ENCODE assay signal across 18 cellular contexts in the genomic region with DNA sequence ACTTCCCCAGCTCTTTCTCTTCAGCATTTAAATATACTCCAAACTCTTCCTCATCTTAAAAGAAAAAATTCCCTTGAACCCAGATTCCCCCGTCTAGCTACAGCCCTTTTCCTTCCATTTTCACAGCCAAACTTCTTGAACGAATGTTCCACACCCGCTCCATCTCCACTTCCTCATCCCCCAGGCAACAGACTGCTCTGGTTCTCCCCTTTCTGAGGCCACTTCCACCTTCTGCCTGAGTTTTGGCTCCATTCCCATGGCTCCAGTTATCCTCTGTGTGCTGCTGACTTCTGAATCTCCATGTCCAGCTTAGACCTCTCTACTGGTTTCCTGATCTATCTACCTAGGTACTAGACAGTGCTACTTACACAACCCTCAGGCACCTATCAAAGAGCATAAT.
"Had no signal": no experiment of that assay in that cellular context is flagged by ENCODE, and none has a peak within 500 bp of the region (broad histone marks: within the 10 kb centered on the region; RNA-seq: fewer than 3 reads in every experiment).

No MANE protein-coding gene starts in this region.

- H3K9me3 Mint-ChIP-seq: activated T-helper 1 cell treated with anti-CD3 and anti-CD28 coated beads, Interleukin-12 subunit alpha, Interleukin-12 subunit beta, Interleukin-2, Interleukin-4 antibody, amounts not matched to agents 30 ng/mL and 10 ng/mL and 1 ng/mL, durations not matched to agents 14 hours and 24 hours and 36 hours; natural killer cell; WTC11 had no signal

- H3K4me3 ChIP-seq: adrenal gland, colonic mucosa, mucosa of descending colon, right atrium auricular region, skin epidermis, thyroid gland, uterus had no signal

- ATAC-seq: activated CD8-positive, alpha-beta T cell treated with anti-CD3 and anti-CD28 coated beads, Interleukin-2, amount 10 ng/mL, durations not matched to agents 7 days and 5 days; mucosa of descending colon; natural killer cell; WTC11 had no signal

- H3K4me3 Mint-ChIP-seq: activated CD8-positive, alpha-beta T cell treated with anti-CD3 and anti-CD28 coated beads, Interleukin-2, amount 10 ng/mL, durations not matched to agents 7 days and 5 days; activated T-helper 1 cell treated with anti-CD3 and anti-CD28 coated beads, Interleukin-12 subunit alpha, Interleukin-12 subunit beta, Interleukin-2, Interleukin-4 antibody, amounts not matched to agents 30 ng/mL and 10 ng/mL and 1 ng/mL, durations not matched to agents 14 hours and 24 hours and 36 hours; natural killer cell; WTC11 had no signal

- DNase-seq: activated CD4-positive, alpha-beta T cell treated with anti-CD3 and anti-CD28 coated beads for 48 hours; activated CD8-positive, alpha-beta memory T cell treated with anti-CD3 and anti-CD28 coated beads, Interleukin-2, amount 50 U/mL, for 48 hours; activated CD8-positive, alpha-beta T cell treated with anti-CD3 and anti-CD28 coated beads, Interleukin-2, amount 10 ng/mL, durations not matched to agents 7 days and 5 days; activated naive CD4-positive, alpha-beta T cell; colonic mucosa; effector memory CD4-positive, alpha-beta T cell; hippocampal formation; mucosa of descending colon; natural killer cell; nucleus accumbens; T1000; thyroid gland; uterus had no signal

- H3K36me3 ChIP-seq: adrenal gland, uterus had no signal

- H3K4me1 ChIP-seq: adrenal gland, colonic mucosa, right atrium auricular region, uterus had no signal

- H3K27ac ChIP-seq: adrenal gland, colonic mucosa, right atrium auricular region, skin epidermis, thyroid gland, uterus had no signal

- H3K27me3 ChIP-seq: adrenal gland, colonic mucosa, right atrium auricular region, thyroid gland, uterus had no signal

- H3K9me3 ChIP-seq: adrenal gland, colonic mucosa, mucosa of descending colon, right atrium auricular region, thyroid gland, uterus had no signal

- H3K27ac Mint-ChIP-seq: activated CD8-positive, alpha-beta T cell treated with anti-CD3 and anti-CD28 coated beads, Interleukin-2, amount 10 ng/mL, durations not matched to agents 7 days and 5 days; activated T-helper 1 cell treated with anti-CD3 and anti-CD28 coated beads, Interleukin-12 subunit alpha, Interleukin-12 subunit beta, Interleukin-2, Interleukin-4 antibody, amounts not matched to agents 30 ng/mL and 10 ng/mL and 1 ng/mL, durations not matched to agents 14 hours and 24 hours and 36 hours; WTC11 had no signal

- H3K4me1 Mint-ChIP-seq: WTC11 had no signal

- H3K36me3 Mint-ChIP-seq: natural killer cell had no signal
